9 cellular contexts compared by ENCODE assay signal in the genomic region with DNA sequence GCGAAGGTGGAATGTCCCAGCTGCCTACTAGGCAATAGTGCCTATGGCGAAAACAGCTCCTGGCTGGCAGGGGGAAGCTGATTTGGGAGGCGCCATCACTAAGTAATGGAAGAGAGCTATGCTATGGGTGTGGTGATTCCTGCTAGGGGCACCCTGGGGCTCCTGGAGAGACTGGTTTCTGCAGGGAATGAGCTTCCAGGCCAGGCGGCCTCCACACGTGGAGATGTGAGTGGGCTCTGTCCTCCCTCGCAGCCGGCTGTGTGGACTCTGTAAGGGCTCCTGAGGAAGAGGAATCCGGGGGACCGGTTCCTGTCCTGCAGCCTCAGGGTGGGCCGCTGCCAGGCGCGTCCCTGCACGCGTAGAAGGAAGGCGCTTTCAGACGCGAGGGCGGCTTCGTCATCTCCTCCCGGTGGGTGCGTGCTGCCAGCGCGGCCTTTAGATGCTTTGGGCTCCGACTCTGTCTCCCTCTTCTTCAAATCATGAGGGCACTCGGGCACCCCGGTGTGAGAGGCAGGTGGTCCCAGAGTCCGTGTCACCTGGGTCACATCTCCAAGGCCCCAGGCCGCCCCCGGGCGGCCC. TPM values are rescaled to one million over a fixed set of nuclear protein-coding genes. Genes with fewer than 3 reads are reported as not detected.
A peak's percentile ranks its signal among the peaks of the same experiment; 100 is the strongest.
DNase-seq lines count a peak whose midpoint lies in the region; ATAC-seq, FAIRE-seq and TF ChIP-seq lines count a peak whose summit lies in the region.
"Had no signal": no experiment of that assay in that cellular context is flagged by ENCODE, and none has a peak within 500 bp of the region (broad histone marks: within the 10 kb centered on the region; RNA-seq: fewer than 3 reads in every experiment).

No MANE protein-coding gene starts in this region.

- H3K9me3 ChIP-seq in SU-DHL-6 (ENCODE audit: insufficient read depth, low read length) (no peaks in the 10 kb centered on the region), duodenal mucosa (ENCODE audit: control insufficient read depth in 1 of 2, low read length in 2 of 2) (no peaks in the 10 kb centered on the region), muscle layer of duodenum (ENCODE audit: control insufficient read depth in 1 of 2, low read length in 2 of 2) (no peaks in the 10 kb centered on the region), transverse colon (no peaks in the 10 kb centered on the region)

- ATAC-seq in GM21423 (IDR thresholded peaks at IDR 0.05; ENCODE audit: unreplicated experiment) (peak; percentile 4), GM19035 (IDR thresholded peaks at IDR 0.05; ENCODE audit: unreplicated experiment) (no peak)

- H3K27me3 ChIP-seq in SU-DHL-6 (ENCODE audit: low read length) (no peaks in the 10 kb centered on the region), duodenal mucosa (ENCODE audit: control insufficient read depth in 1 of 2, insufficient read depth in 2 of 2, low read length in 2 of 2) (no peaks in the 10 kb centered on the region), muscle layer of duodenum (ENCODE audit: low read depth, low read length) (no peaks in the 10 kb centered on the region), transverse colon (no peaks in the 10 kb centered on the region)

- no peak overlapping the region for H3K27ac ChIP-seq in SU-DHL-6 (ENCODE audit: low read depth, low read length)
- H3K27ac ChIP-seq in duodenal mucosa (ENCODE audit: low read depth, low read length), result no peak overlapping the region
- no peak overlapping the region for H3K27ac ChIP-seq in muscle layer of duodenum (ENCODE audit: low read length)
- peak overlapping the region in 2 of 4 donors; percentile 33 to 36 for H3K27ac ChIP-seq in transverse colon

- intact Hi-C loops in transverse colon (cut with DNase I; ENCODE audit: low total_unique reads), result loop anchor here (5.0 kb wide), 1 partner anchor 101 kb away; no protein-coding TSS in a partner anchor

- TF ChIP-seq EP300 in transverse colon (IDR thresholded peaks at IDR 0.05; ENCODE audit: low read depth), result no peak

- H2AFZ ChIP-seq in SU-DHL-6 (ENCODE audit: low read depth, low read length, severe bottlenecking), result no peak overlapping the region

- no peaks in the 10 kb centered on the region for H3F3A ChIP-seq in SU-DHL-6 (ENCODE audit: insufficient read depth)

- H3K4me3 ChIP-seq in SU-DHL-6 (ENCODE audit: insufficient read depth, low read length, poor library complexity, severe bottlenecking), result no peak overlapping the region
- H3K4me3 ChIP-seq in duodenal mucosa (ENCODE audit: low read depth in 1 of 2, low read length in 2 of 2), result peak overlapping the region; percentile 73 to 76
- peak overlapping the region; percentile 21 to 70 for H3K4me3 ChIP-seq in muscle layer of duodenum (ENCODE audit: low read depth in 1 of 2, low read length in 2 of 2)
- H3K4me3 ChIP-seq in transverse colon, result peak overlapping the region; percentile 3 to 65 (median 43)

- TF ChIP-seq CTCF in SU-DHL-6 (IDR thresholded peaks at IDR 0.05; ENCODE audit: insufficient read depth, low read length, poor library complexity, severe bottlenecking) (no peak), transverse colon (IDR thresholded peaks at IDR 0.05) (no peak), D721Med (IDR thresholded peaks at IDR 0.05; ENCODE audit: insufficient read depth, missing control alignments) (no peak)

- H4K20me1 ChIP-seq in SU-DHL-6 (ENCODE audit: low read depth, low read length), result no peaks in the 10 kb centered on the region

- H3K79me2 ChIP-seq in SU-DHL-6 (ENCODE audit: insufficient read depth, low read length), result no peaks in the 10 kb centered on the region

- WGBS in transverse colon (ENCODE audit: low coverage in 1 of 2), 2 donors, result 62 to 84% methylated on average over 3 to 8 of the region's 30 CpGs

- DNase-seq in transverse colon (peak; percentile 26), NCI-H1048 (lab: John Stamatoyannopoulos, UW) (no peak), D721Med (ENCODE audit: insufficient read length, low spot score) (no peak)

- FAIRE-seq in D721Med (lab: Jason Lieb, UNC), result no peak

- H3K9ac ChIP-seq in SU-DHL-6 (ENCODE audit: low read length) (peak overlapping the region; percentile 52; the same call in 1 of the 2 replicates), duodenal mucosa (ENCODE audit: low read depth in 1 of 2, low read length in 2 of 2) (peak overlapping the region; percentile 55 to 79)

- no peaks in the 10 kb centered on the region for H3K9me2 ChIP-seq in SU-DHL-6 (replicated peaks; ENCODE audit: insufficient read depth, low read length)

- H3K4me1 ChIP-seq in duodenal mucosa (ENCODE audit: control insufficient read depth in 1 of 2, insufficient read depth in 2 of 2, low read length in 2 of 2) (peaks cover 3 to 11% of the 10 kb centered on the region in 2 donors), muscle layer of duodenum (ENCODE audit: control insufficient read depth in 1 of 2, insufficient read depth in 2 of 2, low read length in 2 of 2) (peaks cover 0 to 4% of the 10 kb centered on the region in 2 donors), transverse colon (peaks cover 0 to 12% (median 10%) of the 10 kb centered on the region in 4 donors)

- H3K36me3 ChIP-seq in SU-DHL-6 (ENCODE audit: low read length) (no peaks in the 10 kb centered on the region), duodenal mucosa (ENCODE audit: control insufficient read depth in 1 of 2, insufficient read depth in 2 of 2, low read length in 2 of 2) (no peaks in the 10 kb centered on the region), muscle layer of duodenum (ENCODE audit: control insufficient read depth in 1 of 2, insufficient read depth in 2 of 2, low read length in 2 of 2) (no peaks in the 10 kb centered on the region), transverse colon (no peaks in the 10 kb centered on the region)

- no peak for TF ChIP-seq POLR2A in transverse colon (IDR thresholded peaks at IDR 0.05)

- H3K4me2 ChIP-seq in SU-DHL-6 (ENCODE audit: low read depth, low read length, poor library complexity, severe bottlenecking), result peak overlapping the region; percentile 52

- in situ Hi-C loops in transverse colon (cut with MboI; ENCODE audit: low pct_ligation_motif_present in 1 of 4, low pct_unique_long_range_greater_than_20kb in 1 of 4, low sequenced_read_pairs in 3 of 4), result loop anchor here (10.0 to 25.0 kb wide), 4 partner anchors 93 to 303 kb away; no protein-coding TSS in a partner anchor

RNA-seq across cellular contexts. Expression of a gene that starts 55.5 kb away (rescaled TPM):
- 1 to 10 TPM in 1 of 4 donors, under 1 TPM in 2, not detected in 1; 0.20 to 1.4 (median 0.32) TPM for total RNA-seq in transverse colon
- total RNA-seq: NCI-H460 had no signal

RNA-seq across cellular contexts. Expression of a gene that starts 56.9 kb away (rescaled TPM):
- total RNA-seq in transverse colon, result 100 to 1,000 TPM in 1 of 4 donors, 10 to 100 TPM in 3; 50.1 to 290 (median 84.6) TPM
